10 cellular contexts compared by ENCODE assay signal in genomic region chr11:35066783-35067476, GRCh38.
DNase-seq lines count a peak whose midpoint lies in the region; ATAC-seq and TF ChIP-seq lines count a peak whose summit lies in the region.
"Had no signal": no experiment of that assay in that cellular context is flagged by ENCODE, and none has a peak within 500 bp of the region (broad histone marks: within the 10 kb centered on the region; RNA-seq: fewer than 3 reads in every experiment).

No MANE protein-coding gene starts in this region.

- peaks cover 32% of the 10 kb centered on the region for H3K4me1 Mint-ChIP-seq in activated naive CD8-positive, alpha-beta T cell treated with anti-CD3 and anti-CD28 coated beads for 36 hours
- H3K4me1 Mint-ChIP-seq in glutamatergic neuron (ENCODE audit: low read depth, unreplicated experiment): no peaks in the 10 kb centered on the region

- H3K9me3 Mint-ChIP-seq in activated naive CD8-positive, alpha-beta T cell treated with anti-CD3 and anti-CD28 coated beads for 36 hours: peaks cover 29% of the 10 kb centered on the region
- H3K9me3 Mint-ChIP-seq in glutamatergic neuron (ENCODE audit: unreplicated experiment): peaks cover 4% of the 10 kb centered on the region

- peak; percentile 46 for DNase-seq in activated naive CD8-positive, alpha-beta T cell treated with anti-CD3 and anti-CD28 coated beads for 36 hours
- DNase-seq in esophagus muscularis mucosa (ENCODE audit: extremely low spot score) (no peak), substantia nigra (lab: John Stamatoyannopoulos, UW) (no peak), glutamatergic neuron (no peak), glomerular visceral epithelial cell (ENCODE audit: extremely low spot score) (no peak)
- DNase-seq: adrenal gland, NCI-H526 treated with DMSO at 0.1 percent for 48 hours had no signal

- peaks cover 0 to 7% (median 0%) of the 10 kb centered on the region in 4 donors for H3K9me3 ChIP-seq in esophagus muscularis mucosa

- no peaks in the 10 kb centered on the region for H3K27me3 ChIP-seq in esophagus muscularis mucosa
- H3K27me3 ChIP-seq: adrenal gland had no signal

- intact Hi-C loops in esophagus muscularis mucosa (cut with DNase I): no loop called here

- 80% methylated on average over 4 of the region's 4 CpGs for WGBS in esophagus muscularis mucosa

- H3K27ac ChIP-seq in esophagus muscularis mucosa (replicated peaks in 1 of 4) (no peak overlapping the region), substantia nigra (ENCODE audit: low read depth, low read length, poor library complexity, severe bottlenecking) (no peak overlapping the region)
- H3K27ac ChIP-seq: adrenal gland had no signal

- TF ChIP-seq CTCF in esophagus muscularis mucosa (IDR thresholded peaks at IDR 0.05) (no peak), glutamatergic neuron (IDR thresholded peaks at IDR 0.05; ENCODE audit: partially characterized antibody, unreplicated experiment) (no peak)

- H3K27ac Mint-ChIP-seq in activated naive CD8-positive, alpha-beta T cell treated with anti-CD3 and anti-CD28 coated beads for 36 hours: peak overlapping the region; percentile 43
- H3K27ac Mint-ChIP-seq in glutamatergic neuron (ENCODE audit: unreplicated experiment): no peak overlapping the region

- ATAC-seq in GM18498 (IDR thresholded peaks at IDR 0.05; ENCODE audit: unreplicated experiment) (peak; percentile 89), GM21423 (IDR thresholded peaks at IDR 0.05; ENCODE audit: unreplicated experiment) (peak; percentile 81), HG03558 (IDR thresholded peaks at IDR 0.05; ENCODE audit: extremely low read depth, unreplicated experiment) (peak; percentile 77)

- H3K4me3 ChIP-seq in esophagus muscularis mucosa: no peak overlapping the region
- H3K4me3 ChIP-seq: adrenal gland had no signal

- no peak for TF ChIP-seq POLR2A in esophagus muscularis mucosa (IDR thresholded peaks at IDR 0.05; ENCODE audit: low read depth)

- H3K4me3 Mint-ChIP-seq in activated naive CD8-positive, alpha-beta T cell treated with anti-CD3 and anti-CD28 coated beads for 36 hours: no peak overlapping the region
- H3K4me3 Mint-ChIP-seq in glutamatergic neuron (ENCODE audit: unreplicated experiment): no peak overlapping the region

- no peaks in the 10 kb centered on the region for H3K27me3 Mint-ChIP-seq in activated naive CD8-positive, alpha-beta T cell treated with anti-CD3 and anti-CD28 coated beads for 36 hours
- H3K27me3 Mint-ChIP-seq in glutamatergic neuron (ENCODE audit: unreplicated experiment): peaks cover 5% of the 10 kb centered on the region

- H3K36me3 ChIP-seq in esophagus muscularis mucosa: no peaks in the 10 kb centered on the region
- H3K36me3 ChIP-seq: adrenal gland had no signal

- TF ChIP-seq EP300 in esophagus muscularis mucosa (IDR thresholded peaks at IDR 0.05): no peak

- peaks cover 32% of the 10 kb centered on the region for H3K36me3 Mint-ChIP-seq in activated naive CD8-positive, alpha-beta T cell treated with anti-CD3 and anti-CD28 coated beads for 36 hours
- peaks cover 15% of the 10 kb centered on the region for H3K36me3 Mint-ChIP-seq in glutamatergic neuron (ENCODE audit: unreplicated experiment)

- H3K4me1 ChIP-seq in esophagus muscularis mucosa: peaks cover 3 to 18% (median 13%) of the 10 kb centered on the region in 4 donors
- H3K4me1 ChIP-seq: adrenal gland had no signal
